ENCODE assay signal across 8 cellular contexts in the genomic region with DNA sequence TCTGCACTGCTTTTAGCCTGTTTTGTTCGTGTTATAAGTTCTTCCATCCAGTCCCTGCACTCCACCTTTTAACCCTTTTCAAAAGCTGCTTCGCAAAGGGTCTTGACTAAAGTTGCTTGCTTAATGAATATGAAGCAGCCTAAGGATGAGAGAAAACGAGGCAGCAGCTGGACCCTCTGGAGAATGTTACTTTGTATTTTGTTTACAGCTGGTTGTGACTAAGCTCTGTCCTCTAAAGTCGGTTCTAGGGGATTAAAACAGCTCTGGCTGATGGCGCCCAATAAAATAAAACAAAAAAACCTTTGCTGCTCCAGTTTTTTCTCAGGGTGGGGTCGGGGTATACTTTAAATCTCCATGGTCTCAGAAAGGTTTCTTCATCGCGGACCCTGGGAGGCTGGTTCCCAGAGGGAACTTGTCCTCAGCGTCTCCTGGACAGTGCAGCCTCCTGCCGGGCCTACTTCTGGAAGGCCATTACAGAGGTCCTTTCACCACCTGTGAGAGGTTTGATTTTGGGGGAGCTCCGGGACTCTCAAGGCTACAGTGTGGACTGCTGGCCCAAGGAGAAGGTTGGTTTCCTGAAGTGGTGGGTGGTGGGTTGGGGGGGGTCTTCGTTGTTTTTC. TPM values are rescaled to one million over a fixed set of nuclear protein-coding genes. Genes with fewer than 3 reads are reported as not detected.
A peak's percentile ranks its signal among the peaks of the same experiment; 100 is the strongest.
DNase-seq lines count a peak whose midpoint lies in the region; ATAC-seq lines count a peak whose summit lies in the region.

No MANE protein-coding gene starts in this region.

- DNase-seq in activated CD8-positive, alpha-beta memory T cell treated with anti-CD3 and anti-CD28 coated beads, Interleukin-2, amount 10 ng/mL, durations not matched to agents 7 days and 5 days: no peak
- no peak for DNase-seq in activated CD8-positive, alpha-beta memory T cell treated with anti-CD3 and anti-CD28 coated beads, Interleukin-2, amount 50 U/mL, for 48 hours
- peak; percentile 25 for DNase-seq in SW480 (ENCODE audit: low spot score)
- DNase-seq in Right ventricle myocardium superior: no peak
- DNase-seq in skeletal muscle cell (ENCODE audit: low read depth): no peak
- no peak for DNase-seq in activated CD8-positive, alpha-beta memory T cell treated with anti-CD3 and anti-CD28 coated beads for 24 hours

- peaks cover 52% of the 10 kb centered on the region for H3K36me3 Mint-ChIP-seq in activated CD8-positive, alpha-beta memory T cell treated with anti-CD3 and anti-CD28 coated beads, Interleukin-2, amount 10 ng/mL, durations not matched to agents 7 days and 5 days

- H3K27ac Mint-ChIP-seq in activated CD8-positive, alpha-beta memory T cell treated with anti-CD3 and anti-CD28 coated beads, Interleukin-2, amount 10 ng/mL, durations not matched to agents 7 days and 5 days: peak overlapping the region; percentile 97

- ATAC-seq in activated CD8-positive, alpha-beta memory T cell treated with anti-CD3 and anti-CD28 coated beads, Interleukin-2, amount 10 ng/mL, durations not matched to agents 7 days and 5 days: no peak
- peak; percentile 4 for ATAC-seq in Right ventricle myocardium superior (ENCODE audit: poor library complexity)
- no peak for ATAC-seq in HG02763 (IDR thresholded peaks at IDR 0.05; ENCODE audit: unreplicated experiment)
- no peak for ATAC-seq in GM18498 (IDR thresholded peaks at IDR 0.05; ENCODE audit: unreplicated experiment)

- CTCF ChIA-PET in activated CD8-positive, alpha-beta memory T cell treated with anti-CD3 and anti-CD28 coated beads, Interleukin-2, amount 10 ng/mL, durations not matched to agents 7 days and 5 days (lab: Charles Lee): interaction anchor here (0.8 to 3.1 kb wide), 19 partner anchors 8 to 991 kb away, joined by 3 to 19 read pairs (median 5); partner anchors contain the start of genes ACTN3, CCDC87, CCS and DPP3

- H3K9me3 Mint-ChIP-seq in activated CD8-positive, alpha-beta memory T cell treated with anti-CD3 and anti-CD28 coated beads, Interleukin-2, amount 10 ng/mL, durations not matched to agents 7 days and 5 days (ENCODE audit: low read depth): no peaks in the 10 kb centered on the region

- H3K4me3 ChIP-seq in skeletal muscle cell (ENCODE audit: low read depth, low read length): peak overlapping the region; percentile 46

- intact Hi-C loops in Right ventricle myocardium superior (cut with DNase I): no loop called here

- no peaks in the 10 kb centered on the region for H3K27me3 Mint-ChIP-seq in activated CD8-positive, alpha-beta memory T cell treated with anti-CD3 and anti-CD28 coated beads, Interleukin-2, amount 10 ng/mL, durations not matched to agents 7 days and 5 days

- peaks cover 53% of the 10 kb centered on the region for H3K4me1 Mint-ChIP-seq in activated CD8-positive, alpha-beta memory T cell treated with anti-CD3 and anti-CD28 coated beads, Interleukin-2, amount 10 ng/mL, durations not matched to agents 7 days and 5 days

- H3K4me3 Mint-ChIP-seq in activated CD8-positive, alpha-beta memory T cell treated with anti-CD3 and anti-CD28 coated beads, Interleukin-2, amount 10 ng/mL, durations not matched to agents 7 days and 5 days: peak overlapping the region; percentile 87

RNA-seq across cellular contexts. Expression of gene RBM4, which starts 0.8 kb away (rescaled TPM):
- 100 to 1,000 TPM; 111 to 119 TPM for total RNA-seq in activated CD8-positive, alpha-beta memory T cell treated with anti-CD3 and anti-CD28 coated beads, Interleukin-2, amount 10 ng/mL, durations not matched to agents 7 days and 5 days
- 73.4 TPM for total RNA-seq in Right ventricle myocardium superior

RNA-seq across cellular contexts. Expression of gene RBM14, which starts 21.2 kb away (rescaled TPM):
- total RNA-seq in activated CD8-positive, alpha-beta memory T cell treated with anti-CD3 and anti-CD28 coated beads, Interleukin-2, amount 10 ng/mL, durations not matched to agents 7 days and 5 days: 100 to 1,000 TPM; 152 to 176 TPM
- 28.7 TPM for total RNA-seq in Right ventricle myocardium superior

RNA-seq across cellular contexts. Expression of gene RBM4B, which starts 40.0 kb away (rescaled TPM):
- 10 to 100 TPM; 14.7 to 20.9 TPM for total RNA-seq in activated CD8-positive, alpha-beta memory T cell treated with anti-CD3 and anti-CD28 coated beads, Interleukin-2, amount 10 ng/mL, durations not matched to agents 7 days and 5 days
- total RNA-seq in Right ventricle myocardium superior: 11.2 TPM

RNA-seq across cellular contexts. Expression of gene CCS, which starts 44.7 kb away (rescaled TPM):
- total RNA-seq in activated CD8-positive, alpha-beta memory T cell treated with anti-CD3 and anti-CD28 coated beads, Interleukin-2, amount 10 ng/mL, durations not matched to agents 7 days and 5 days: 10 to 100 TPM; 30.1 to 38.0 TPM
- total RNA-seq in Right ventricle myocardium superior: 25.8 TPM

RNA-seq across cellular contexts. Expression of gene CCDC87, which starts 44.8 kb away (rescaled TPM):
- under 1 TPM in 1 of 2 experiments, not detected in 1; 0.12 TPM for total RNA-seq in activated CD8-positive, alpha-beta memory T cell treated with anti-CD3 and anti-CD28 coated beads, Interleukin-2, amount 10 ng/mL, durations not matched to agents 7 days and 5 days
- total RNA-seq in Right ventricle myocardium superior: 0.24 TPM
